Comparison of ENCODE assay signal across 14 cellular contexts in the genomic region with DNA sequence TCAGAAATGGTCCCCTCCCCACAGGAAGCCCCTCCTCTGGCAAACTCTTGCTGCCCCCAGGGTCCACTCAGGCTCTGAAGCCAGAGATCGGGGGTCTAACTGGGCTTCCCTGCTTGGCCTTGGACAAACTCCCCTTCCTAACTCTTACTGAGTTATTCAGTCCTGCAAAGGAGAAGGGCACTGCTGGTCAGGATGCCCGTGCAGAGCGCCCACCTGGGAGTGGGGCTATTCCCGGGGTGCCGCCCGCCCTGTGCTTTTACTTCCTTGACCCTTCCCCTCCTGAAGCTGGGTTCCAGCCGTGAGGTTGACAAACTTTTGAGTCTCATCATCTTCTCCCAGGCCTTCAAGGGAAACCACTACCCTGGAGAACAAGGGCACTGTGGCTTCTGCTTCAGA. TPM values are rescaled to one million over a fixed set of nuclear protein-coding genes. Genes with fewer than 3 reads are reported as not detected.
DNase-seq lines count a peak whose midpoint lies in the region; ATAC-seq, FAIRE-seq and TF ChIP-seq lines count a peak whose summit lies in the region.
"Had no signal": no experiment of that assay in that cellular context is flagged by ENCODE, and none has a peak within 500 bp of the region (broad histone marks: within the 10 kb centered on the region; RNA-seq: fewer than 3 reads in every experiment).

No MANE protein-coding gene starts in this region.

- DNase-seq in adrenal gland = no peak
- DNase-seq in kidney = peak; percentile 31
- no peak for DNase-seq in psoas muscle
- no peak for DNase-seq in tibial artery
- no peak for DNase-seq in mesenchymal stem cell
- no peak for DNase-seq in activated T-helper 1 cell treated with anti-CD3 and anti-CD28 coated beads, Interleukin-12 subunit alpha, Interleukin-12 subunit beta, Interleukin-2, Interleukin-4 antibody, amounts not matched to agents 30 ng/mL and 10 ng/mL and 1 ng/mL, durations not matched to agents 14 hours and 24 hours and 36 hours (ENCODE audit: low spot score)
- DNase-seq: Caco-2; CD8-positive, alpha-beta memory T cell; DND-41; GF-D8 had no signal

- no peak overlapping the region for H2BK120ac ChIP-seq in mesenchymal stem cell (ENCODE audit: low read depth, low read length)

- no peak overlapping the region for H2AFZ ChIP-seq in mesenchymal stem cell (ENCODE audit: low read depth, low read length)

- H3K18ac ChIP-seq in mesenchymal stem cell (ENCODE audit: low read depth in 1 of 2, low read length in 2 of 2) = no peak overlapping the region

- FAIRE-seq in kidney (lab: Jason Lieb, UNC) = no peak
- FAIRE-seq: A549, H1 had no signal

- intact Hi-C loops in adrenal gland (cut with DNase I) (loop anchor here (10.0 kb wide), 4 partner anchors 78 to 182 kb away; partner anchors contain the start of genes MGAT4B (in 1 of the 2), RNF130 (in 1 of the 2) and SQSTM1 (in 1 of the 2)), kidney (cut with DNase I) (no loop called here), psoas muscle (cut with DNase I) (loop anchor here in 1 of 2 donors (10.0 kb wide), 1 partner anchor 98 kb away; the partner anchor contains the start of gene MGAT4B), tibial artery (cut with DNase I; ENCODE audit: low total_unique reads) (no loop called here)
- intact Hi-C loops in activated T-helper 1 cell treated with anti-CD3 and anti-CD28 coated beads, Interleukin-12 subunit alpha, Interleukin-12 subunit beta, Interleukin-2, Interleukin-4 antibody, amounts not matched to agents 30 ng/mL and 10 ng/mL and 1 ng/mL, durations not matched to agents 14 hours and 24 hours and 36 hours (cut with micrococcal nuclease) = no loop called here

- H3K9ac ChIP-seq in kidney (ENCODE audit: low read length in 2 of 2) (no peak overlapping the region), mesenchymal stem cell (ENCODE audit: low read length) (no peak overlapping the region)

- H3K27ac Mint-ChIP-seq in activated T-helper 1 cell treated with anti-CD3 and anti-CD28 coated beads, Interleukin-12 subunit alpha, Interleukin-12 subunit beta, Interleukin-2, Interleukin-4 antibody, amounts not matched to agents 30 ng/mL and 10 ng/mL and 1 ng/mL, durations not matched to agents 14 hours and 24 hours and 36 hours = no peak overlapping the region

- no peak overlapping the region for H2AK5ac ChIP-seq in mesenchymal stem cell (ENCODE audit: low read length, severe bottlenecking)

- H3K9me3 ChIP-seq in adrenal gland (replicated peaks in 1 of 3) (no peaks in the 10 kb centered on the region), kidney (ENCODE audit: control insufficient read depth in 1 of 2, low read length in 2 of 2) (no peaks in the 10 kb centered on the region), psoas muscle (no peaks in the 10 kb centered on the region), tibial artery (no peaks in the 10 kb centered on the region), mesenchymal stem cell (ENCODE audit: control insufficient read depth, low read length) (no peaks in the 10 kb centered on the region)
- H3K9me3 ChIP-seq: A549, Caco-2, HAP-1 had no signal

- ATAC-seq in psoas muscle (no peak), HG03460 (IDR thresholded peaks at IDR 0.05; ENCODE audit: unreplicated experiment) (no peak)
- ATAC-seq: A549 had no signal

- H3K4me3 ChIP-seq in adrenal gland (no peak overlapping the region), kidney (ENCODE audit: low read length in 2 of 2) (no peak overlapping the region), psoas muscle (no peak overlapping the region), tibial artery (no peak overlapping the region), mesenchymal stem cell (ENCODE audit: insufficient read depth in 1 of 2, low read depth in 1 of 2, low read length in 2 of 2) (no peak overlapping the region)
- H3K4me3 ChIP-seq: A549, HAP-1 had no signal

- H3K36me3 Mint-ChIP-seq in activated T-helper 1 cell treated with anti-CD3 and anti-CD28 coated beads, Interleukin-12 subunit alpha, Interleukin-12 subunit beta, Interleukin-2, Interleukin-4 antibody, amounts not matched to agents 30 ng/mL and 10 ng/mL and 1 ng/mL, durations not matched to agents 14 hours and 24 hours and 36 hours (ENCODE audit: low read depth) = peaks cover 33% of the 10 kb centered on the region

- no peak for TF ChIP-seq CTCF in adrenal gland (IDR thresholded peaks at IDR 0.05)
- no peak for TF ChIP-seq CTCF in kidney (IDR thresholded peaks at IDR 0.05; ENCODE audit: borderline replicate concordance, extremely low read depth, insufficient read depth)
- TF ChIP-seq CTCF in psoas muscle (IDR thresholded peaks at IDR 0.05) = no peak
- TF ChIP-seq CTCF in tibial artery (IDR thresholded peaks at IDR 0.05) = no peak

- no peak overlapping the region for H3K23ac ChIP-seq in mesenchymal stem cell (ENCODE audit: low read length in 2 of 2)

- no peaks in the 10 kb centered on the region for H3K27me3 Mint-ChIP-seq in activated T-helper 1 cell treated with anti-CD3 and anti-CD28 coated beads, Interleukin-12 subunit alpha, Interleukin-12 subunit beta, Interleukin-2, Interleukin-4 antibody, amounts not matched to agents 30 ng/mL and 10 ng/mL and 1 ng/mL, durations not matched to agents 14 hours and 24 hours and 36 hours (ENCODE audit: insufficient read depth)

- H3K36me3 ChIP-seq in adrenal gland (replicated peaks in 1 of 2) (peaks cover 0 to 44% of the 10 kb centered on the region in 2 donors), kidney (ENCODE audit: control insufficient read depth in 1 of 2, insufficient read depth in 2 of 2, low read length in 2 of 2) (peaks cover 15 to 19% of the 10 kb centered on the region in 2 donors), psoas muscle (ENCODE audit: insufficient read depth in 1 of 2, low read depth in 1 of 2) (peaks cover 0 to 61% of the 10 kb centered on the region in 2 donors), tibial artery (peaks cover 16 to 68% (median 39%) of the 10 kb centered on the region in 3 donors), mesenchymal stem cell (ENCODE audit: control insufficient read depth in 1 of 2, insufficient read depth in 2 of 2, low read depth in 1 of 2, low read length in 2 of 2) (peaks cover 68 to 69% of the 10 kb centered on the region in 2 experiments)

- H3K4ac ChIP-seq in mesenchymal stem cell (ENCODE audit: low read depth in 1 of 2, low read length in 2 of 2) = no peak overlapping the region

- no peak for TF ChIP-seq POLR2A in adrenal gland (IDR thresholded peaks at IDR 0.05)

- no peak overlapping the region for H2BK12ac ChIP-seq in mesenchymal stem cell (ENCODE audit: low read length in 2 of 2)

- H3K4me2 ChIP-seq in mesenchymal stem cell (ENCODE audit: low read length, poor library complexity, severe bottlenecking) = no peak overlapping the region
- H3K4me2 ChIP-seq: A549 had no signal

- no peak overlapping the region for H2BK5ac ChIP-seq in mesenchymal stem cell (ENCODE audit: low read depth, low read length, poor library complexity, severe bottlenecking)

- no peak overlapping the region for H3K4me3 Mint-ChIP-seq in activated T-helper 1 cell treated with anti-CD3 and anti-CD28 coated beads, Interleukin-12 subunit alpha, Interleukin-12 subunit beta, Interleukin-2, Interleukin-4 antibody, amounts not matched to agents 30 ng/mL and 10 ng/mL and 1 ng/mL, durations not matched to agents 14 hours and 24 hours and 36 hours
- H3K4me3 Mint-ChIP-seq: CD8-positive, alpha-beta memory T cell had no signal

- H3K14ac ChIP-seq in mesenchymal stem cell (ENCODE audit: low read length in 2 of 2) = no peak overlapping the region

- no peaks in the 10 kb centered on the region for H3K27me3 ChIP-seq in adrenal gland
- no peaks in the 10 kb centered on the region for H3K27me3 ChIP-seq in psoas muscle (ENCODE audit: insufficient read depth in 3 of 3, low read length in 2 of 3)
- no peaks in the 10 kb centered on the region for H3K27me3 ChIP-seq in tibial artery
- H3K27me3 ChIP-seq in mesenchymal stem cell (ENCODE audit: control insufficient read depth in 1 of 2, insufficient read depth in 1 of 2, low read length in 2 of 2) = no peaks in the 10 kb centered on the region

- H3K4me1 Mint-ChIP-seq in activated T-helper 1 cell treated with anti-CD3 and anti-CD28 coated beads, Interleukin-12 subunit alpha, Interleukin-12 subunit beta, Interleukin-2, Interleukin-4 antibody, amounts not matched to agents 30 ng/mL and 10 ng/mL and 1 ng/mL, durations not matched to agents 14 hours and 24 hours and 36 hours (ENCODE audit: low read depth) = peaks cover 18% of the 10 kb centered on the region

- peaks cover 58% of the 10 kb centered on the region for H3K79me1 ChIP-seq in mesenchymal stem cell (replicated peaks; ENCODE audit: low read length, poor library complexity, severe bottlenecking)

- H2BK15ac ChIP-seq in mesenchymal stem cell (ENCODE audit: low read depth, poor library complexity, severe bottlenecking) = no peak overlapping the region

- H3K27ac ChIP-seq in adrenal gland = peak overlapping the region in 3 of 5 donors; percentile 63 to 79 (median 69)
- no peak overlapping the region for H3K27ac ChIP-seq in kidney (ENCODE audit: low read depth in 2 of 2, low read length in 2 of 2)
- H3K27ac ChIP-seq in psoas muscle = peak overlapping the region; percentile 53
- no peak overlapping the region for H3K27ac ChIP-seq in tibial artery
- no peak overlapping the region for H3K27ac ChIP-seq in mesenchymal stem cell (ENCODE audit: low read length, poor library complexity, severe bottlenecking)
- H3K27ac ChIP-seq: A549 had no signal

- no peak overlapping the region for H4K91ac ChIP-seq in mesenchymal stem cell (ENCODE audit: low read length)

- 90 to 98% (median 94%) methylated on average over 5 to 7 of the region's 7 CpGs for WGBS in adrenal gland, 4 donors
- 85 to 99% (median 91%) methylated on average over 7 of the region's 7 CpGs for WGBS in psoas muscle, 3 donors
- WGBS in mesenchymal stem cell = 89% methylated on average over 7 of the region's 7 CpGs

- H4K8ac ChIP-seq in mesenchymal stem cell (ENCODE audit: low read length) = no peak overlapping the region

- H3K4me1 ChIP-seq in adrenal gland (replicated peaks in 1 of 2) = peaks cover 31 to 48% of the 10 kb centered on the region in 2 donors
- H3K4me1 ChIP-seq in kidney (ENCODE audit: control insufficient read depth in 1 of 2, insufficient read depth in 1 of 2, low read depth in 1 of 2, low read length in 2 of 2) = peaks cover 0 to 3% of the 10 kb centered on the region in 2 donors
- peaks cover 26% of the 10 kb centered on the region for H3K4me1 ChIP-seq in psoas muscle
- peaks cover 0 to 12% (median 8%) of the 10 kb centered on the region in 4 donors for H3K4me1 ChIP-seq in tibial artery
- H3K4me1 ChIP-seq in mesenchymal stem cell (ENCODE audit: control insufficient read depth, insufficient read depth, low read depth, low read length) = peaks cover 14% of the 10 kb centered on the region
- H3K4me1 ChIP-seq: Caco-2 had no signal

- H3K9me3 Mint-ChIP-seq in activated T-helper 1 cell treated with anti-CD3 and anti-CD28 coated beads, Interleukin-12 subunit alpha, Interleukin-12 subunit beta, Interleukin-2, Interleukin-4 antibody, amounts not matched to agents 30 ng/mL and 10 ng/mL and 1 ng/mL, durations not matched to agents 14 hours and 24 hours and 36 hours = no peaks in the 10 kb centered on the region
- H3K9me3 Mint-ChIP-seq: CD8-positive, alpha-beta memory T cell had no signal

RNA-seq across cellular contexts. Expression of gene TBC1D9B, which starts 4.9 kb away (rescaled TPM):
- total RNA-seq in adrenal gland (100 to 1,000 TPM in 7 of 8 donors, 10 to 100 TPM in 1; 91.9 to 192 (median 162) TPM), kidney (117 TPM), psoas muscle (10 to 100 TPM; 40.0 to 50.2 (median 41.9) TPM)
- polyA plus RNA-seq in adrenal gland (100 to 1,000 TPM in 1 of 3 donors, 10 to 100 TPM in 2; 80.9 to 127 (median 87.0) TPM), kidney (ENCODE audit: insufficient read depth, low read depth, low replicate concordance) (49.5 TPM), psoas muscle (10 to 100 TPM; 30.1 to 47.7 (median 37.0) TPM)
- polyA plus RNA-seq in mesenchymal stem cell (2013, experiment 1 of 2) = 55.6 TPM
- polyA plus RNA-seq in mesenchymal stem cell (2013, experiment 2 of 2) = 54.3 TPM
- total RNA-seq in activated T-helper 1 cell treated with anti-CD3 and anti-CD28 coated beads, Interleukin-12 subunit alpha, Interleukin-12 subunit beta, Interleukin-2, Interleukin-4 antibody, amounts not matched to agents 30 ng/mL and 10 ng/mL and 1 ng/mL, durations not matched to agents 14 hours and 24 hours and 36 hours = 123 and 127 TPM in 2 replicates

RNA-seq across cellular contexts. Expression of gene MRNIP, which starts 44.1 kb away (rescaled TPM):
- 10 to 100 TPM; 14.7 to 46.5 (median 32.2) TPM for total RNA-seq in adrenal gland
- 100 to 1,000 TPM in 2 of 3 donors, 10 to 100 TPM in 1; 12.3 to 129 (median 104) TPM for polyA plus RNA-seq in adrenal gland
- total RNA-seq in kidney = 36.6 TPM
- polyA plus RNA-seq in kidney (ENCODE audit: insufficient read depth, low read depth, low replicate concordance) = 25.3 TPM
- total RNA-seq in psoas muscle = 1 to 10 TPM; 2.1 to 7.9 (median 5.1) TPM
- 10 to 100 TPM; 20.4 to 30.4 (median 25.0) TPM for polyA plus RNA-seq in psoas muscle
- polyA plus RNA-seq in mesenchymal stem cell (2013, experiment 1 of 2) = 9.7 TPM
- polyA plus RNA-seq in mesenchymal stem cell (2013, experiment 2 of 2) = 10.7 TPM
- total RNA-seq in activated T-helper 1 cell treated with anti-CD3 and anti-CD28 coated beads, Interleukin-12 subunit alpha, Interleukin-12 subunit beta, Interleukin-2, Interleukin-4 antibody, amounts not matched to agents 30 ng/mL and 10 ng/mL and 1 ng/mL, durations not matched to agents 14 hours and 24 hours and 36 hours = 24.6 and 26.3 TPM in 2 replicates

Comparison
In these comparisons a context has a peak if more than half of its experiments do, and no peak if none do; other contexts are left out.
1. H3K27ac ChIP-seq: peak in adrenal gland (3 of 5) and psoas muscle (single experiment); none in kidney (0 of 2), tibial artery (0 of 2) and mesenchymal stem cell (single experiment).
2. intact Hi-C loops: an anchor here in adrenal gland (10.0 kb wide); none called in kidney, tibial artery and activated T-helper 1 cell treated with anti-CD3 and anti-CD28 coated beads, Interleukin-12 subunit alpha, Interleukin-12 subunit beta, Interleukin-2, Interleukin-4 antibody, amounts not matched to agents 30 ng/mL and 10 ng/mL and 1 ng/mL, durations not matched to agents 14 hours and 24 hours and 36 hours.